20 cellular contexts compared by ENCODE assay signal in genomic region chr19:8388612-8388958, GRCh38. TPM values are rescaled to one million over a fixed set of nuclear protein-coding genes. Genes with fewer than 3 reads are reported as not detected.
DNase-seq lines count a peak whose midpoint lies in the region; TF ChIP-seq lines count a peak whose summit lies in the region.
"Had no signal": no experiment of that assay in that cellular context is flagged by ENCODE, and none has a peak within 500 bp of the region (broad histone marks: within the 10 kb centered on the region; RNA-seq: fewer than 3 reads in every experiment).

No MANE protein-coding gene starts in this region.

- H3K4me3 ChIP-seq in breast epithelium (no peak overlapping the region), Loucy (ENCODE audit: low read length, poor library complexity, severe bottlenecking) (peak overlapping the region; percentile 87), esophagus muscularis mucosa (no peak overlapping the region), sigmoid colon (no peak overlapping the region), vagina (no peak overlapping the region)
- no peak overlapping the region for H3K4me3 ChIP-seq in CD8-positive, alpha-beta memory T cell (ENCODE audit: low read length)
- H3K4me3 ChIP-seq: lung, ovary had no signal

- 57% methylated on average over 2 of the region's 2 CpGs for WGBS in esophagus muscularis mucosa
- whole genome bisulfite sequencing in sigmoid colon, 2 donors: 53 to 56% methylated on average over 2 of the region's 2 CpGs

- POLR2A ChIA-PET in MCF 10A (lab: Yijun Ruan, JAX): interaction anchor here (2.3 kb wide), 1 partner anchor 23 kb away, joined by 31 read pairs; the partner anchor contains the start of gene ANGPTL4
- POLR2A ChIA-PET in CD8-positive, alpha-beta memory T cell (lab: Charles Lee): interaction anchor here (0.7 kb wide), 1 partner anchor 67 kb away, joined by 3 read pairs; the partner anchor contains the start of genes NDUFA7 and RPS28

- H3K9me2 ChIP-seq in Loucy (replicated peaks; ENCODE audit: low read depth, low read length): no peaks in the 10 kb centered on the region

- H3K4me1 ChIP-seq in breast epithelium (peaks cover 0 to 22% of the 10 kb centered on the region in 2 donors), Loucy (ENCODE audit: insufficient read depth, low read length, poor library complexity, severe bottlenecking) (peaks cover 26% of the 10 kb centered on the region), esophagus muscularis mucosa (peaks cover 34 to 42% (median 39%) of the 10 kb centered on the region in 4 donors), sigmoid colon (peaks cover 4 to 35% (median 29%) of the 10 kb centered on the region in 4 donors), vagina (peaks cover 39% of the 10 kb centered on the region)
- peaks cover 14% of the 10 kb centered on the region for H3K4me1 ChIP-seq in CD8-positive, alpha-beta memory T cell (ENCODE audit: insufficient read depth, low read length)

- no peaks in the 10 kb centered on the region for H3K9me3 Mint-ChIP-seq in MCF 10A (ENCODE audit: unreplicated experiment)
- H3K9me3 Mint-ChIP-seq in CD8-positive, alpha-beta memory T cell: no peaks in the 10 kb centered on the region
- H3K9me3 Mint-ChIP-seq: effector memory CD8-positive, alpha-beta T cell had no signal

- intact Hi-C loops in breast epithelium (cut with DNase I; ENCODE audit: low total_unique reads): no loop called here
- intact Hi-C loops in MCF 10A (cut with micrococcal nuclease): no loop called here
- intact Hi-C loops in esophagus muscularis mucosa (cut with DNase I): no loop called here
- intact Hi-C loops in sigmoid colon (cut with DNase I): no loop called here
- intact Hi-C loops in vagina (cut with DNase I): no loop called here

- H3K27me3 Mint-ChIP-seq in MCF 10A (ENCODE audit: insufficient read depth, unreplicated experiment): no peaks in the 10 kb centered on the region
- H3K27me3 Mint-ChIP-seq in CD8-positive, alpha-beta memory T cell: no peaks in the 10 kb centered on the region
- H3K27me3 Mint-ChIP-seq: effector memory CD8-positive, alpha-beta T cell had no signal

- peaks cover 15% of the 10 kb centered on the region for H3K36me3 Mint-ChIP-seq in MCF 10A (ENCODE audit: insufficient read depth, unreplicated experiment)
- peaks cover 0 to 9% (median 0%) of the 10 kb centered on the region in 3 donors for H3K36me3 Mint-ChIP-seq in CD8-positive, alpha-beta memory T cell

- H2AFZ ChIP-seq in Loucy (ENCODE audit: low read length): no peak overlapping the region

- H3K79me2 ChIP-seq in Loucy (ENCODE audit: insufficient read depth, low read length): peaks cover 35% of the 10 kb centered on the region

- H3K9me3 ChIP-seq in breast epithelium: no peaks in the 10 kb centered on the region
- H3K9me3 ChIP-seq in Loucy (ENCODE audit: insufficient read depth, low read depth, low read length): no peaks in the 10 kb centered on the region
- no peaks in the 10 kb centered on the region for H3K9me3 ChIP-seq in esophagus muscularis mucosa
- no peaks in the 10 kb centered on the region for H3K9me3 ChIP-seq in sigmoid colon
- H3K9me3 ChIP-seq in vagina: no peaks in the 10 kb centered on the region
- no peaks in the 10 kb centered on the region for H3K9me3 ChIP-seq in CD8-positive, alpha-beta memory T cell (ENCODE audit: low read length)
- H3K9me3 ChIP-seq: ovary, suprapubic skin had no signal

- H3K27ac ChIP-seq in breast epithelium (peak overlapping the region; percentile 34 to 100), esophagus muscularis mucosa (replicated peaks in 1 of 4) (peak overlapping the region in 3 of 4 donors; percentile 100), sigmoid colon (peak overlapping the region in 3 of 4 donors; percentile 3 to 100 (median 99)), vagina (no peak overlapping the region)
- H3K27ac ChIP-seq in CD8-positive, alpha-beta memory T cell (ENCODE audit: low read depth, low read length): no peak overlapping the region

- BruUV-seq in MCF 10A (replicated peaks; lab: Mats Ljungman, UMichigan): no TSS peak

- peak overlapping the region; percentile 88 for H3K9ac ChIP-seq in Loucy (ENCODE audit: low read depth, low read length, poor library complexity, severe bottlenecking)

- no peak overlapping the region for H3K27ac Mint-ChIP-seq in MCF 10A (ENCODE audit: low read depth, unreplicated experiment)
- H3K27ac Mint-ChIP-seq in CD8-positive, alpha-beta memory T cell: peak overlapping the region in 1 of 8 donors; percentile 22

- H3K4me2 ChIP-seq in Loucy (ENCODE audit: low read depth, low read length, poor library complexity, severe bottlenecking): peak overlapping the region; percentile 88

- DNase-seq in breast epithelium (ENCODE audit: low spot score in 2 of 2): no peak
- DNase-seq in MCF 10A (ENCODE audit: unreplicated experiment): no peak
- DNase-seq in esophagus muscularis mucosa (ENCODE audit: extremely low spot score): no peak
- no peak for DNase-seq in sigmoid colon
- DNase-seq in DMS153 (lab: John Stamatoyannopoulos, UW): no peak
- no peak for DNase-seq in vagina (ENCODE audit: extremely low spot score in 2 of 2)
- no peak for DNase-seq in CD8-positive, alpha-beta memory T cell
- DNase-seq: activated CD8-positive, alpha-beta memory T cell treated with anti-CD3 and anti-CD28 coated beads for 24 hours; activated effector memory CD4-positive, alpha-beta T cell treated with Interleukin-2 at 50 U/mL for 16 hours; anterior cingulate cortex; Calu3; effector memory CD8-positive, alpha-beta T cell; GF-D8; NCI-H2227 treated with DMSO at 0.1 percent for 48 hours; ovary; stimulated activated CD4-positive, alpha-beta T cell treated with anti-CD3 and anti-CD28 coated beads, Interleukin-4, amount 100 ng/mL, for 4 hours had no signal

- TF ChIP-seq EP300 in esophagus muscularis mucosa (IDR thresholded peaks at IDR 0.05): no peak
- no peak for TF ChIP-seq EP300 in sigmoid colon (IDR thresholded peaks at IDR 0.05)

- H3K4me3 Mint-ChIP-seq in MCF 10A (ENCODE audit: unreplicated experiment): no peak overlapping the region
- peak overlapping the region in 2 of 7 donors; percentile 28 to 41 for H3K4me3 Mint-ChIP-seq in CD8-positive, alpha-beta memory T cell

- no peak for TF ChIP-seq CTCF in breast epithelium (IDR thresholded peaks at IDR 0.05)
- TF ChIP-seq CTCF in MCF 10A (IDR thresholded peaks at IDR 0.05; ENCODE audit: unreplicated experiment): no peak
- TF ChIP-seq CTCF in Loucy (conservative IDR thresholded peaks at IDR 0.05; ENCODE audit: low read length): no peak
- TF ChIP-seq CTCF in esophagus muscularis mucosa (IDR thresholded peaks at IDR 0.05): no peak
- TF ChIP-seq CTCF in sigmoid colon (IDR thresholded peaks at IDR 0.05): no peak
- no peak for TF ChIP-seq CTCF in vagina (IDR thresholded peaks at IDR 0.05)

- H3K27me3 ChIP-seq in breast epithelium (no peaks in the 10 kb centered on the region), Loucy (ENCODE audit: insufficient read depth, low read length, poor library complexity, severe bottlenecking) (peaks cover 3% of the 10 kb centered on the region), esophagus muscularis mucosa (no peaks in the 10 kb centered on the region), sigmoid colon (no peaks in the 10 kb centered on the region), vagina (no peaks in the 10 kb centered on the region)
- H3K27me3 ChIP-seq in CD8-positive, alpha-beta memory T cell (ENCODE audit: insufficient read depth, low read length, poor library complexity, severe bottlenecking): no peaks in the 10 kb centered on the region
- H3K27me3 ChIP-seq: ovary, suprapubic skin had no signal

- no peaks in the 10 kb centered on the region for H3F3A ChIP-seq in Loucy (ENCODE audit: low read depth)

- peaks cover 26% of the 10 kb centered on the region for H4K20me1 ChIP-seq in Loucy (ENCODE audit: insufficient read depth, low read length, poor library complexity, severe bottlenecking)

- H3K36me3 ChIP-seq in breast epithelium (no peaks in the 10 kb centered on the region), Loucy (ENCODE audit: insufficient read depth, low read length) (no peaks in the 10 kb centered on the region), esophagus muscularis mucosa (peaks cover 0 to 10% (median 3%) of the 10 kb centered on the region in 4 donors), sigmoid colon (no peaks in the 10 kb centered on the region), vagina (no peaks in the 10 kb centered on the region)
- no peaks in the 10 kb centered on the region for H3K36me3 ChIP-seq in CD8-positive, alpha-beta memory T cell (ENCODE audit: insufficient read depth, low read length)
- H3K36me3 ChIP-seq: ovary, suprapubic skin had no signal

- TF ChIP-seq POLR2A in breast epithelium (IDR thresholded peaks at IDR 0.05): no peak
- TF ChIP-seq POLR2A in esophagus muscularis mucosa (IDR thresholded peaks at IDR 0.05; ENCODE audit: low read depth): no peak
- TF ChIP-seq POLR2A in sigmoid colon (IDR thresholded peaks at IDR 0.05): no peak
- TF ChIP-seq POLR2A in vagina (IDR thresholded peaks at IDR 0.05): no peak

- CTCF ChIA-PET in MCF 10A (lab: Yijun Ruan, JAX): interaction anchor here (0.6 to 0.7 kb wide), 3 partner anchors 102 to 851 kb away, joined by 3 to 4 read pairs (median 3); no protein-coding TSS in a partner anchor
- CTCF ChIA-PET in CD8-positive, alpha-beta memory T cell (lab: Charles Lee): interaction anchor here (0.8 kb wide), 1 partner anchor 15 kb away, joined by 3 read pairs; no protein-coding TSS in a partner anchor

- peaks cover 7% of the 10 kb centered on the region for H3K4me1 Mint-ChIP-seq in MCF 10A (ENCODE audit: insufficient read depth, unreplicated experiment)
- peaks cover 20 to 36% (median 23%) of the 10 kb centered on the region in 3 donors for H3K4me1 Mint-ChIP-seq in CD8-positive, alpha-beta memory T cell

RNA-seq across cellular contexts. Expression of gene RAB11B, which starts 1.6 kb away (rescaled TPM):
- total RNA-seq in breast epithelium: 10 to 100 TPM; 39.5 to 57.7 (median 41.3) TPM
- total RNA-seq in MCF 10A (2022): 67.2 and 73.3 TPM in 2 replicates
- total RNA-seq in esophagus muscularis mucosa: 100 to 1,000 TPM in 1 of 4 donors, 10 to 100 TPM in 3; 27.8 to 101 (median 42.3) TPM
- total RNA-seq in sigmoid colon: 10 to 100 TPM; 17.5 to 42.1 (median 28.7) TPM
- polyA plus RNA-seq in sigmoid colon: 100 to 1,000 TPM in 1 of 3 donors, 10 to 100 TPM in 2; 67.0 to 103 (median 82.9) TPM
- 88.1 TPM for total RNA-seq in vagina
- total RNA-seq in CD8-positive, alpha-beta memory T cell: 10 to 100 TPM; 61.7 to 69.7 TPM
- 87.4 TPM for polyA plus RNA-seq in CD8-positive, alpha-beta memory T cell

RNA-seq across cellular contexts. Expression of gene MARCHF2, which starts 24.5 kb away (rescaled TPM):
- total RNA-seq in breast epithelium (100 to 1,000 TPM; 126 to 224 (median 132) TPM), MCF 10A (2022) (8.3 and 11.5 TPM in 2 replicates), esophagus muscularis mucosa (100 to 1,000 TPM; 227 to 286 (median 247) TPM), sigmoid colon (100 to 1,000 TPM; 283 to 383 (median 303) TPM), vagina (146 TPM)
- 10 to 100 TPM; 25.8 to 46.2 (median 42.1) TPM for polyA plus RNA-seq in sigmoid colon
- 10 to 100 TPM; 13.1 to 14.1 TPM for total RNA-seq in CD8-positive, alpha-beta memory T cell
- polyA plus RNA-seq in CD8-positive, alpha-beta memory T cell: 51.0 TPM

RNA-seq across cellular contexts. Expression of gene ANGPTL4, which starts 24.6 kb away (rescaled TPM):
- 100 to 1,000 TPM in 2 of 3 donors, 10 to 100 TPM in 1; 90.9 to 186 (median 118) TPM for total RNA-seq in breast epithelium
- total RNA-seq in MCF 10A (2022): 12.6 and 32.8 TPM in 2 replicates
- total RNA-seq in esophagus muscularis mucosa: 10 to 100 TPM in 3 of 4 donors, 1 to 10 TPM in 1; 3.7 to 37.9 (median 22.6) TPM
- total RNA-seq in sigmoid colon: 10 to 100 TPM in 3 of 4 donors, 1 to 10 TPM in 1; 7.1 to 31.6 (median 24.0) TPM
- 10 to 100 TPM in 1 of 3 donors, 1 to 10 TPM in 2; 2.3 to 10.3 (median 2.4) TPM for polyA plus RNA-seq in sigmoid colon
- total RNA-seq in vagina: 92.8 TPM
- total RNA-seq in CD8-positive, alpha-beta memory T cell: not detected
- 0.28 TPM for polyA plus RNA-seq in CD8-positive, alpha-beta memory T cell
- total RNA-seq: GM12878 had no signal

RNA-seq across cellular contexts. Expression of gene KANK3, which starts 45.5 kb away (rescaled TPM):
- total RNA-seq in breast epithelium (10 to 100 TPM in 1 of 3 donors, 1 to 10 TPM in 2; 5.6 to 26.2 (median 7.8) TPM), MCF 10A (2022) (0.79 and 1.2 TPM in 2 replicates), esophagus muscularis mucosa (10 to 100 TPM; 23.7 to 36.0 (median 30.0) TPM), sigmoid colon (1 to 10 TPM; 6.5 to 8.9 (median 8.4) TPM), vagina (20.9 TPM)
- 1 to 10 TPM in 2 of 3 donors, under 1 TPM in 1; 0.92 to 4.9 (median 3.6) TPM for polyA plus RNA-seq in sigmoid colon
- 1 to 10 TPM in 1 of 2 experiments, under 1 TPM in 1; 0.97 to 1.1 TPM for total RNA-seq in CD8-positive, alpha-beta memory T cell
- polyA plus RNA-seq in CD8-positive, alpha-beta memory T cell: 3.6 TPM
- total RNA-seq: Calu3 had no signal

RNA-seq across cellular contexts. Expression of gene HNRNPM, which starts 56.2 kb away (rescaled TPM):
- total RNA-seq in breast epithelium (100 to 1,000 TPM in 2 of 3 donors, 10 to 100 TPM in 1; 84.8 to 153 (median 116) TPM), MCF 10A (2022) (149 and 161 TPM in 2 replicates), esophagus muscularis mucosa (100 to 1,000 TPM; 103 to 126 (median 116) TPM), sigmoid colon (100 to 1,000 TPM in 1 of 4 donors, 10 to 100 TPM in 3; 62.8 to 100 (median 76.1) TPM), vagina (140 TPM)
- 100 to 1,000 TPM in 1 of 3 donors, 10 to 100 TPM in 2; 80.5 to 224 (median 83.9) TPM for polyA plus RNA-seq in sigmoid colon
- 100 to 1,000 TPM; 336 to 338 TPM for total RNA-seq in CD8-positive, alpha-beta memory T cell
- polyA plus RNA-seq in CD8-positive, alpha-beta memory T cell: 311 TPM

Comparison
In these comparisons a context has a peak if more than half of its experiments do, and no peak if none do; other contexts are left out.
1. H3K27ac ChIP-seq: peak in breast epithelium (2 of 2), esophagus muscularis mucosa (3 of 4) and sigmoid colon (3 of 4); none in vagina (single experiment) and CD8-positive, alpha-beta memory T cell (single experiment).
2. RNA of gene ANGPTL4, which starts 24.6 kb away (total RNA-seq): 90.9 to 186 TPM in breast epithelium, 92.8 TPM in vagina (single experiment), 12.6 to 32.8 TPM in MCF 10A, 7.1 to 31.6 TPM in sigmoid colon and 3.7 to 37.9 TPM in esophagus muscularis mucosa; not detected in CD8-positive, alpha-beta memory T cell; every median in the first group is over 4 times any median in the second.